In the genomic region with DNA sequence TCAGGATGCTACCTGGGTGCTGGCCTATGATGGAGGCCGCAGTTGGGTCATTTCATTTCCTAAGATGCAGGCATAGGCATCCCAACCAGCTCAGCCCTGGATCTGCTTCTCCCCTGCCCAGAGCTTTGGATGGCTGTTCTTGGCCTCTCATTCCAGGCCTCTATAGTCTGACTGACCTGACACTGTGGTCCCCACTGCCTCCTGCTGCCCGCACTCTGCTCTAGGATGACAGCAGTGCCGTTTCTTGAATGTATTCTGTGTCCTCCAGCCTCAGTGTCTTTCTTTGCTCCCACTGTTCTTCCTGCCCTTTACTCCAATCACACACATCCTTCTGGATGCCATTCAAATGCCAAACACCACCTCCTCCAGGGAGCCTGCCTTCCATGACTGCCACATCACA, we compare ENCODE assay signal across 8 cellular contexts.
DNase-seq lines count a peak whose midpoint lies in the region; ATAC-seq lines count a peak whose summit lies in the region.

No MANE protein-coding gene starts in this region.

- no peak for ATAC-seq in GM19023 (IDR thresholded peaks at IDR 0.05; ENCODE audit: unreplicated experiment)

- intact Hi-C loops in head of caudate nucleus (cut with DNase I): no loop called here

- DNase-seq in ELR (ENCODE audit: low read depth): peak; percentile 42
- DNase-seq in LHCN-M2 (ENCODE audit: low read depth): peak; percentile 43
- DNase-seq in activated T-cell treated with anti-CD3 and anti-CD28 coated beads for 1 hour (ENCODE audit: low read depth): peak; percentile 26
- DNase-seq in head of caudate nucleus: peak in 28 of 42 donors; percentile 25 to 82 (median 54)
- DNase-seq in stimulated activated CD4-positive, alpha-beta T cell treated with anti-CD3 and anti-CD28 coated beads, Interleukin-4, amount 100 ng/mL, for 1 hour: peak; percentile 36
- DNase-seq in NCI-H2171 (lab: John Stamatoyannopoulos, UW): no peak
- no peak for DNase-seq in DMS153 treated with DMSO at 0.1 percent for 48 hours (lab: John Stamatoyannopoulos, UW; ENCODE audit: unreplicated experiment)

Comparison
In these comparisons a context has a peak if more than half of its experiments do, and no peak if none do; other contexts are left out.
1. DNase-seq: peak in ELR (single experiment), LHCN-M2 (single experiment), activated T-cell treated with anti-CD3 and anti-CD28 coated beads for 1 hour (single experiment), head of caudate nucleus (28 of 42) and stimulated activated CD4-positive, alpha-beta T cell treated with anti-CD3 and anti-CD28 coated beads, Interleukin-4, amount 100 ng/mL, for 1 hour (single experiment); none in NCI-H2171 (single experiment) and DMS153 treated with DMSO at 0.1 percent for 48 hours (single experiment).